Comparison of ENCODE assay signal across 24 cellular contexts in genomic region chr5:141647851-141648250, GRCh38.
"Had no signal": no experiment of that assay in that cellular context is flagged by ENCODE, and none has a peak within 500 bp of the region (broad histone marks: within the 10 kb centered on the region; RNA-seq: fewer than 3 reads in every experiment).

No MANE protein-coding gene starts in this region.

- H3K27me3 ChIP-seq: MG63, SJSA1 had no signal

- H3K9me3 ChIP-seq: MG63, SJSA1 had no signal

- FAIRE-seq: HTR-8/SVneo, RCC 7860 had no signal

- H3K4me3 ChIP-seq: MG63, SJSA1, SK-N-MC had no signal

- DNase-seq: IMR-90, Karpas-422, KG1, MG63, NCI-H1092, NCI-H1105 treated with DMSO at 0.1 percent for 48 hours, NCI-H1417 treated with DMSO at 0.1 percent for 48 hours, NCI-H146, NCI-H1694 treated with DMSO at 0.1 percent for 48 hours, NCI-H1930, NCI-H2081, NCI-H2107, NCI-H2227 treated with DMSO at 0.1 percent for 48 hours, NCI-H524, NCI-H526 treated with DMSO at 0.1 percent for 48 hours, NCI-H774, Right ventricle myocardium superior, RPMI8226, SIG-M5 had no signal

- H3K27ac ChIP-seq: HL-60, SJSA1, SK-N-MC had no signal
